ENCODE assay signal across 20 cellular contexts in genomic region chr4:6466756-6467381, GRCh38. TPM values are rescaled to one million over a fixed set of nuclear protein-coding genes. Genes with fewer than 3 reads are reported as not detected.
"Had no signal": no experiment of that assay in that cellular context is flagged by ENCODE, and none has a peak within 500 bp of the region (broad histone marks: within the 10 kb centered on the region; RNA-seq: fewer than 3 reads in every experiment).

No MANE protein-coding gene starts in this region.

- H3K27me3 ChIP-seq: uterus had no signal

- H3K4me3 Mint-ChIP-seq: activated naive CD4-positive, alpha-beta T cell treated with anti-CD3 and anti-CD28 coated beads for 36 hours; natural killer cell; stimulated activated naive CD8-positive, alpha-beta T cell treated with anti-CD3 and anti-CD28 coated beads, Interleukin-15, amount 100 ng/mL, for 72 hours had no signal

- H3K36me3 ChIP-seq: breast epithelium, thyroid gland, uterus had no signal

- H3K27ac Mint-ChIP-seq: activated naive CD4-positive, alpha-beta T cell treated with anti-CD3 and anti-CD28 coated beads for 36 hours; natural killer cell; stimulated activated naive CD8-positive, alpha-beta T cell treated with anti-CD3 and anti-CD28 coated beads, Interleukin-15, amount 100 ng/mL, for 72 hours had no signal

- ATAC-seq: foreskin keratinocyte; natural killer cell; stimulated activated naive CD8-positive, alpha-beta T cell treated with anti-CD3 and anti-CD28 coated beads, Interleukin-15, amount 100 ng/mL, for 72 hours had no signal

- H3K4me1 ChIP-seq: foreskin keratinocyte, uterus had no signal

- H3K9me3 Mint-ChIP-seq: activated naive CD4-positive, alpha-beta T cell treated with anti-CD3 and anti-CD28 coated beads for 36 hours; natural killer cell; stimulated activated naive CD8-positive, alpha-beta T cell treated with anti-CD3 and anti-CD28 coated beads, Interleukin-15, amount 100 ng/mL, for 72 hours had no signal

- H3K4me3 ChIP-seq: breast epithelium, lung, thyroid gland, uterus had no signal

- H3K36me3 Mint-ChIP-seq: natural killer cell had no signal

- H3K4me1 Mint-ChIP-seq: natural killer cell; stimulated activated naive CD8-positive, alpha-beta T cell treated with anti-CD3 and anti-CD28 coated beads, Interleukin-15, amount 100 ng/mL, for 72 hours had no signal

- H3K9me3 ChIP-seq: breast epithelium, thyroid gland, uterus had no signal

- FAIRE-seq: astrocyte, keratinocyte had no signal

- DNase-seq: activated CD4-positive, alpha-beta T cell treated with anti-CD3 and anti-CD28 coated beads, Interleukin-2, amount 50 U/mL, for 4 hours; activated naive CD4-positive, alpha-beta T cell treated with anti-CD3 and anti-CD28 coated beads for 36 hours; activated T-cell treated with anti-CD3 and anti-CD28 coated beads for 4 hours; cerebellar nuclear complex; effector memory CD4-positive, alpha-beta T cell; foreskin keratinocyte; hypothalamus; natural killer cell; retina; stimulated activated naive CD8-positive, alpha-beta T cell treated with anti-CD3 and anti-CD28 coated beads, Interleukin-15, amount 100 ng/mL, for 72 hours; SW 1271; T-helper 2 cell; thyroid gland; uterus had no signal

- H3K27ac ChIP-seq: breast epithelium, foreskin keratinocyte, thyroid gland, uterus, VCaP had no signal

RNA-seq across cellular contexts. Expression of gene PPP2R2C, which starts 5.5 kb away (rescaled TPM):
- total RNA-seq: activated naive CD4-positive, alpha-beta T cell treated with anti-CD3 and anti-CD28 coated beads for 36 hours; natural killer cell; skeletal muscle tissue had no signal
